ENCODE assay signal across 11 cellular contexts in genomic region chr22:45976351-45977002, GRCh38. TPM values are rescaled to one million over a fixed set of nuclear protein-coding genes. Genes with fewer than 3 reads are reported as not detected.
DNase-seq lines count a peak whose midpoint lies in the region; ATAC-seq, FAIRE-seq and TF ChIP-seq lines count a peak whose summit lies in the region.
"Had no signal": no experiment of that assay in that cellular context is flagged by ENCODE, and none has a peak within 500 bp of the region (broad histone marks: within the 10 kb centered on the region; RNA-seq: fewer than 3 reads in every experiment).

No MANE protein-coding gene starts in this region.

- ATAC-seq in A549 (0 out of 6 replicates have a peak, but pooled peaks of 1 of the 2 experiments have one; percentile 2), HCT116 (peak; percentile 3; the same call in 1 of the 2 replicates), esophagus mucosa (no peak), HG03457 (IDR thresholded peaks at IDR 0.05; ENCODE audit: unreplicated experiment) (no peak)

- H3K9me3 Mint-ChIP-seq in MCF 10A (ENCODE audit: unreplicated experiment), result no peaks in the 10 kb centered on the region

- no peaks in the 10 kb centered on the region for H3K79me2 ChIP-seq in HCT116 (ENCODE audit: insufficient read depth, low read length)

- H3K4me1 Mint-ChIP-seq in MCF 10A (ENCODE audit: insufficient read depth, unreplicated experiment), result no peaks in the 10 kb centered on the region

- FAIRE-seq in A549 (lab: Jason Lieb, UNC), result no peak

- DNase-seq in A549 (ENCODE audit: low read depth in 1 of 2, low spot score in 1 of 2) (no peak), HCT116 (ENCODE audit: low read depth, low spot score) (no peak), MCF 10A (ENCODE audit: unreplicated experiment) (no peak), mesenchymal stem cell (peak; percentile 24), amniotic stem cell (lab: John Stamatoyannopoulos, UW) (no peak), AG08396 (ENCODE audit: low spot score) (no peak)
- DNase-seq: NCI-H1092 treated with DMSO at 0.1 percent for 48 hours, SJCRH30 had no signal

- H3K9me2 ChIP-seq in HCT116 (ENCODE audit: insufficient read depth), result no peaks in the 10 kb centered on the region

- no peak overlapping the region for H2BK12ac ChIP-seq in mesenchymal stem cell (ENCODE audit: low read length in 2 of 2)

- H4K91ac ChIP-seq in mesenchymal stem cell (ENCODE audit: low read length), result no peak overlapping the region

- CTCF ChIA-PET in A549 (lab: Yijun Ruan, JAX) (interaction anchor here (0.8 kb wide), 1 partner anchor 337 kb away, joined by 4 read pairs; no protein-coding TSS in a partner anchor), HCT116 (lab: Charles Lee) (interaction anchor here (0.6 to 1.1 kb wide), 12 partner anchors 110 to 534 kb away, joined by 3 to 5 read pairs (median 3); no protein-coding TSS in a partner anchor), MCF 10A (lab: Yijun Ruan, JAX) (interaction anchor here (0.7 to 1.6 kb wide), 2 partner anchors 73 to 399 kb away, joined by 3 to 7 read pairs; no protein-coding TSS in a partner anchor)

- no peak for TF ChIP-seq RAD21 in A549 (conservative IDR thresholded peaks at IDR 0.05 in 1 of 2, IDR thresholded peaks at IDR 0.05 in 1 of 2)
- TF ChIP-seq RAD21 in HCT116 (IDR thresholded peaks at IDR 0.05; ENCODE audit: low read depth), result no peak

- H4K20me1 ChIP-seq in HCT116 (ENCODE audit: insufficient read depth), result no peaks in the 10 kb centered on the region

- H3K27me3 ChIP-seq in HCT116 (ENCODE audit: insufficient read depth, low read length) (no peaks in the 10 kb centered on the region), mesenchymal stem cell (ENCODE audit: control insufficient read depth in 1 of 2, insufficient read depth in 1 of 2, low read length in 2 of 2) (peaks cover 13 to 69% of the 10 kb centered on the region in 2 experiments)
- H3K27me3 ChIP-seq: SJCRH30 had no signal

- no TSS peak for BruUV-seq in HCT116 (replicated peaks; lab: Mats Ljungman, UMichigan)
- no TSS peak for BruUV-seq in MCF 10A (replicated peaks; lab: Mats Ljungman, UMichigan)

- H3K36me3 ChIP-seq in HCT116 (ENCODE audit: control insufficient read depth in 1 of 2, insufficient read depth in 2 of 2, low read length in 2 of 2) (no peaks in the 10 kb centered on the region), mesenchymal stem cell (ENCODE audit: control insufficient read depth in 1 of 2, insufficient read depth in 2 of 2, low read depth in 1 of 2, low read length in 2 of 2) (peaks cover 0 to 10% of the 10 kb centered on the region in 2 experiments)
- H3K36me3 ChIP-seq: SJCRH30 had no signal

- H3K4ac ChIP-seq in mesenchymal stem cell (ENCODE audit: low read depth in 1 of 2, low read length in 2 of 2), result no peak overlapping the region

- H3K4me2 ChIP-seq in A549 (peak overlapping the region; percentile 100), HCT116 (ENCODE audit: low read length) (peak overlapping the region; percentile 98), mesenchymal stem cell (ENCODE audit: low read length, poor library complexity, severe bottlenecking) (peak overlapping the region; percentile 90)

- H3K18ac ChIP-seq in mesenchymal stem cell (ENCODE audit: low read depth in 1 of 2, low read length in 2 of 2), result no peak overlapping the region

- no peak overlapping the region for H2AFZ ChIP-seq in HCT116 (ENCODE audit: low read depth, low read length, poor library complexity, severe bottlenecking)
- no peak overlapping the region for H2AFZ ChIP-seq in mesenchymal stem cell (ENCODE audit: low read depth, low read length)

- H3K4me1 ChIP-seq in A549, result peaks cover 38% of the 10 kb centered on the region
- H3K4me1 ChIP-seq in HCT116 (ENCODE audit: control insufficient read depth in 1 of 2, insufficient read depth in 2 of 2, low read length in 2 of 2), result peaks cover 18 to 44% of the 10 kb centered on the region in 2 experiments
- peaks cover 62% of the 10 kb centered on the region for H3K4me1 ChIP-seq in mesenchymal stem cell (ENCODE audit: control insufficient read depth, insufficient read depth, low read depth, low read length)
- H3K4me1 ChIP-seq: SJCRH30 had no signal

- no peak overlapping the region for H3K14ac ChIP-seq in mesenchymal stem cell (ENCODE audit: low read length in 2 of 2)

- H3K23ac ChIP-seq in mesenchymal stem cell (ENCODE audit: low read length in 2 of 2), result peak overlapping the region in 1 of 2 experiments; percentile 5

- no CpG with 5 or more reads among the region's 77 CpGs for WGBS in A549 (ENCODE audit: missing lambda C conversion rate)
- under 1% methylated on average over 50 of the region's 77 CpGs for WGBS in mesenchymal stem cell

- no peak for TF ChIP-seq CTCF in A549 (IDR thresholded peaks at IDR 0.05)
- no peak for TF ChIP-seq CTCF in HCT116 (IDR thresholded peaks at IDR 0.05 in 2 of 3, conservative IDR thresholded peaks at IDR 0.05 in 1 of 3; ENCODE audit: borderline replicate concordance in 1 of 3, insufficient read depth in 1 of 3, low read depth in 2 of 3, low read length in 2 of 3)
- TF ChIP-seq CTCF in MCF 10A (IDR thresholded peaks at IDR 0.05; ENCODE audit: unreplicated experiment), result no peak

- H3K27ac ChIP-seq in A549 (peak overlapping the region; percentile 97 to 99), HCT116 (ENCODE audit: low read depth, low read length) (peak overlapping the region; percentile 35; the same call in 1 of the 2 replicates), mesenchymal stem cell (ENCODE audit: low read length, poor library complexity, severe bottlenecking) (no peak overlapping the region)
- H3K27ac ChIP-seq: SJCRH30 had no signal

- no peak overlapping the region for H2BK5ac ChIP-seq in mesenchymal stem cell (ENCODE audit: low read depth, low read length, poor library complexity, severe bottlenecking)

- H2BK120ac ChIP-seq in mesenchymal stem cell (ENCODE audit: low read depth, low read length), result no peak overlapping the region

- intact Hi-C loops in HCT116 (cut with micrococcal nuclease) (loop anchor here (1.0 kb wide), 1 partner anchor 331 kb away; no protein-coding TSS in a partner anchor), MCF 10A (cut with micrococcal nuclease) (no loop called here)

- H3K9me3 ChIP-seq in A549 (no peaks in the 10 kb centered on the region), HCT116 (ENCODE audit: control insufficient read depth in 1 of 2, insufficient read depth in 1 of 2, low read depth in 1 of 2, low read length in 2 of 2) (peaks cover 0 to 8% of the 10 kb centered on the region in 2 experiments; a peak in 1 of 4 replicates), mesenchymal stem cell (ENCODE audit: control insufficient read depth, low read length) (no peaks in the 10 kb centered on the region)
- H3K9me3 ChIP-seq: SJCRH30 had no signal

- no peak for TF ChIP-seq EP300 in A549 (IDR thresholded peaks at IDR 0.05)

- peak overlapping the region; percentile 26 for H3K4me3 Mint-ChIP-seq in MCF 10A (ENCODE audit: unreplicated experiment)

- no peak overlapping the region for H2AK5ac ChIP-seq in mesenchymal stem cell (ENCODE audit: low read length, severe bottlenecking)

- TF ChIP-seq POLR2A in A549 (IDR thresholded peaks at IDR 0.05; ENCODE audit: low read length) (no peak), HCT116 (IDR thresholded peaks at IDR 0.05; ENCODE audit: borderline replicate concordance, extremely low read depth, insufficient read depth, insufficient read length) (no peak)

- H3K36me3 Mint-ChIP-seq in MCF 10A (ENCODE audit: insufficient read depth, unreplicated experiment), result no peaks in the 10 kb centered on the region

- H3K4me3 ChIP-seq in A549 (peak overlapping the region; percentile 99), HCT116 (replicated peaks in 1 of 2; ENCODE audit: low read depth in 1 of 2, low read length in 2 of 2) (peak overlapping the region; percentile 59 to 78), mesenchymal stem cell (ENCODE audit: insufficient read depth in 1 of 2, low read depth in 1 of 2, low read length in 2 of 2) (peak overlapping the region in 1 of 2 experiments; percentile 65)
- H3K4me3 ChIP-seq: SJCRH30 had no signal

- H3K79me1 ChIP-seq in mesenchymal stem cell (replicated peaks; ENCODE audit: low read length, poor library complexity, severe bottlenecking), result peaks cover 4% of the 10 kb centered on the region

- peak overlapping the region; percentile 54 for H3K9ac ChIP-seq in HCT116 (ENCODE audit: low read length)
- no peak overlapping the region for H3K9ac ChIP-seq in mesenchymal stem cell (ENCODE audit: low read length)

- H4K8ac ChIP-seq in mesenchymal stem cell (ENCODE audit: low read length), result no peak overlapping the region

- no peak overlapping the region for H2BK15ac ChIP-seq in mesenchymal stem cell (ENCODE audit: low read depth, poor library complexity, severe bottlenecking)

- POLR2A ChIA-PET in A549 (lab: Yijun Ruan, JAX) (interaction anchor here (0.9 kb wide), 1 partner anchor 267 kb away, joined by 3 read pairs; no protein-coding TSS in a partner anchor), HCT116 (lab: Charles Lee) (interaction anchor here (0.7 to 0.9 kb wide), 2 partner anchors 325 to 398 kb away, joined by 3 to 6 read pairs; no protein-coding TSS in a partner anchor), MCF 10A (lab: Yijun Ruan, JAX) (no interaction called here)

- H3K27me3 Mint-ChIP-seq in MCF 10A (ENCODE audit: insufficient read depth, unreplicated experiment), result no peaks in the 10 kb centered on the region

- no peak overlapping the region for H3K27ac Mint-ChIP-seq in MCF 10A (ENCODE audit: low read depth, unreplicated experiment)

- RAD21 ChIA-PET in HCT116 (lab: Charles Lee; ENCODE audit: low non-redundant PET in 1 of 2, low total read pairs in 2 of 2, uncharacterized antibody in 2 of 2, unreplicated experiment in 2 of 2), result interaction anchor here (0.6 to 0.8 kb wide), 5 partner anchors 113 to 530 kb away, joined by 3 to 4 read pairs (median 3); no protein-coding TSS in a partner anchor

TF ChIP-seq in A549, 52 proteins besides CTCF, POLR2A, EP300 and RAD21 (continues in another document):
- TF ChIP-seq RARB (CRISPR knock-in tag; IDR thresholded peaks at IDR 0.05), result no peak
- no peak for TF ChIP-seq HEYL (CRISPR knock-in tag; IDR thresholded peaks at IDR 0.05)

RNA-seq across cellular contexts. Expression of gene WNT7B, which starts 0.5 kb away (rescaled TPM):
- 16.9 and 21.0 TPM in 2 replicates for polyA plus RNA-seq in A549 (2011; rRNA removed)
- 36.4 and 59.9 TPM in 2 replicates for polyA plus RNA-seq in A549 (2012; cell fraction: cytosol; rRNA removed)
- 48.0 and 49.6 TPM in 2 replicates for polyA plus RNA-seq in A549 (2012; cell fraction: nucleus; rRNA removed)
- 80.8 to 92.0 TPM (median 82.2 TPM) in 3 replicates for polyA plus RNA-seq in A549 (2017; fragmentation: RNase III; extraction: RNeasy Plus Mini Kit Qiagen cat#74134 plus additional on column Dnase treatment)
- polyA minus RNA-seq in A549 (2011; rRNA and poly(A)+ RNA removed), result 19.4 and 42.1 TPM in 2 replicates
- 10.5 TPM for total RNA-seq in HCT116 (2021; ENCODE audit: unreplicated experiment)
- polyA plus RNA-seq in HCT116 (2012), result 12.9 and 15.2 TPM in 2 replicates
- total RNA-seq in MCF 10A (2022), result 0.28 and 0.39 TPM in 2 replicates
- polyA plus RNA-seq in mesenchymal stem cell (2013, experiment 1 of 2), result not detected
- not detected for polyA plus RNA-seq in mesenchymal stem cell (2013, experiment 2 of 2)
- 8.4 TPM for total RNA-seq in esophagus mucosa
- total RNA-seq: myocyte, SJCRH30 had no signal
